12 cellular contexts compared by ENCODE assay signal in genomic region chr22:23835773-23836144, GRCh38. TPM values are rescaled to one million over a fixed set of nuclear protein-coding genes. Genes with fewer than 3 reads are reported as not detected.
A peak's percentile ranks its signal among the peaks of the same experiment; 100 is the strongest.
DNase-seq lines count a peak whose midpoint lies in the region; ATAC-seq and TF ChIP-seq lines count a peak whose summit lies in the region.
"Had no signal": no experiment of that assay in that cellular context is flagged by ENCODE, and none has a peak within 500 bp of the region (broad histone marks: within the 10 kb centered on the region; RNA-seq: fewer than 3 reads in every experiment).

No MANE protein-coding gene starts in this region.

- peak; percentile 27 for DNase-seq in RPMI8226
- peak; percentile 64 for DNase-seq in left ventricle myocardium inferior
- peak; percentile 82 to 92 for DNase-seq in gastrocnemius medialis
- no peak for DNase-seq in NCI-H748 treated with DMSO at 0.1 percent for 48 hours (lab: John Stamatoyannopoulos, UW)
- no peak for DNase-seq in EL
- DNase-seq: activated CD4-positive, alpha-beta T cell treated with anti-CD3 and anti-CD28 coated beads, Interleukin-2, amount 10 ng/mL, durations not matched to agents 24 days and 14 days; activated naive CD4-positive, alpha-beta T cell treated with anti-CD3 and anti-CD28 coated beads for 36 hours; CD8-positive, alpha-beta T cell; mesenchymal stem cell had no signal

- H3K79me2 ChIP-seq in DOHH2 (ENCODE audit: control insufficient read depth, low read length): peaks cover 62% of the 10 kb centered on the region

- H3K27me3 ChIP-seq in DOHH2 (ENCODE audit: control insufficient read depth, low read length): no peaks in the 10 kb centered on the region
- no peaks in the 10 kb centered on the region for H3K27me3 ChIP-seq in left ventricle myocardium inferior (ENCODE audit: low read depth)
- H3K27me3 ChIP-seq in gastrocnemius medialis: no peaks in the 10 kb centered on the region

- H3K4me2 ChIP-seq in DOHH2 (ENCODE audit: low read length): peak overlapping the region; percentile 76

- H3K4me3 ChIP-seq in DOHH2 (ENCODE audit: low read length): peak overlapping the region; percentile 79
- no peak overlapping the region for H3K4me3 ChIP-seq in left ventricle myocardium inferior
- H3K4me3 ChIP-seq in gastrocnemius medialis: no peak overlapping the region

- in situ Hi-C loops in gastrocnemius medialis (cut with MboI; ENCODE audit: low sequenced_read_pairs in 4 of 4): no loop called here

- H3K27ac ChIP-seq in DOHH2 (ENCODE audit: low read depth, low read length): peak overlapping the region; percentile 91
- peak overlapping the region; percentile 96 for H3K27ac ChIP-seq in left ventricle myocardium inferior (replicated peaks)
- H3K27ac ChIP-seq in gastrocnemius medialis: peak overlapping the region; percentile 91 to 98 (median 96)

- TF ChIP-seq CTCF in DOHH2 (IDR thresholded peaks at IDR 0.05; ENCODE audit: low read depth, low read length, poor library complexity, severe bottlenecking) (no peak), left ventricle myocardium inferior (IDR thresholded peaks at IDR 0.05; ENCODE audit: borderline replicate concordance) (no peak), gastrocnemius medialis (IDR thresholded peaks at IDR 0.05 in 4 of 5, conservative IDR thresholded peaks at IDR 0.05 in 1 of 5) (no peak)

- peaks cover 73% of the 10 kb centered on the region for H3K4me1 ChIP-seq in DOHH2 (ENCODE audit: control insufficient read depth, low read length)
- H3K4me1 ChIP-seq in left ventricle myocardium inferior: peaks cover 94% of the 10 kb centered on the region
- H3K4me1 ChIP-seq in gastrocnemius medialis: peaks cover 78 to 79% of the 10 kb centered on the region in 2 donors

- H3K9me3 ChIP-seq in DOHH2 (ENCODE audit: control insufficient read depth, insufficient read depth, low read length) (no peaks in the 10 kb centered on the region), left ventricle myocardium inferior (replicated peaks) (no peaks in the 10 kb centered on the region), gastrocnemius medialis (no peaks in the 10 kb centered on the region)

- H3K9me2 ChIP-seq in DOHH2 (replicated peaks; ENCODE audit: control insufficient read depth, low read length): no peaks in the 10 kb centered on the region

- TF ChIP-seq POLR2A in gastrocnemius medialis (IDR thresholded peaks at IDR 0.05): peak in 1 of 2 donors; percentile 25

- ATAC-seq in gastrocnemius medialis: peak; percentile 50 to 55
- no peak for ATAC-seq in HG03439 (IDR thresholded peaks at IDR 0.05; ENCODE audit: unreplicated experiment)
- no peak for ATAC-seq in HG02973 (IDR thresholded peaks at IDR 0.05; ENCODE audit: unreplicated experiment)
- ATAC-seq: CD8-positive, alpha-beta T cell had no signal

- intact Hi-C loops in left ventricle myocardium inferior (cut with micrococcal nuclease) (no loop called here), gastrocnemius medialis (cut with DNase I; ENCODE audit: low total_unique reads) (no loop called here)

- H3K36me3 ChIP-seq in DOHH2 (ENCODE audit: control insufficient read depth, low read length) (peaks cover 74% of the 10 kb centered on the region), left ventricle myocardium inferior (peaks cover 40% of the 10 kb centered on the region), gastrocnemius medialis (no peaks in the 10 kb centered on the region)

- no peaks in the 10 kb centered on the region; the same call in 1 of the 2 replicates for H4K20me1 ChIP-seq in DOHH2 (ENCODE audit: control insufficient read depth, insufficient read depth, low read depth, low read length)

- H3F3A ChIP-seq in DOHH2 (ENCODE audit: control insufficient read depth, insufficient read depth): peaks cover 5% of the 10 kb centered on the region

RNA-seq across cellular contexts. Expression of gene DERL3, which starts 3.0 kb away (rescaled TPM):
- total RNA-seq in left ventricle myocardium inferior (2.0 TPM), gastrocnemius medialis (1 to 10 TPM in 3 of 4 donors, under 1 TPM in 1; 0.72 to 1.5 (median 1.3) TPM)

RNA-seq across cellular contexts. Expression of gene SLC2A11, which starts 21.9 kb away (rescaled TPM):
- total RNA-seq in left ventricle myocardium inferior (22.0 TPM), gastrocnemius medialis (10 to 100 TPM in 1 of 4 donors, 1 to 10 TPM in 3; 2.4 to 19.0 (median 6.2) TPM)

RNA-seq across cellular contexts. Expression of gene SMARCB1, which starts 49.0 kb away (rescaled TPM):
- total RNA-seq in left ventricle myocardium inferior: 52.0 TPM
- total RNA-seq in gastrocnemius medialis: 10 to 100 TPM; 37.8 to 65.6 (median 55.2) TPM

RNA-seq across cellular contexts. Expression of gene MIF, which starts 58.4 kb away (rescaled TPM):
- 242 TPM for total RNA-seq in left ventricle myocardium inferior
- 100 to 1,000 TPM in 3 of 4 donors, 10 to 100 TPM in 1; 78.1 to 145 (median 129) TPM for total RNA-seq in gastrocnemius medialis

Comparison
In these comparisons a context has a peak if more than half of its experiments do, and no peak if none do; other contexts are left out.
1. DNase-seq: peak in RPMI8226 (single experiment), left ventricle myocardium inferior (single experiment) and gastrocnemius medialis (2 of 2); none in NCI-H748 treated with DMSO at 0.1 percent for 48 hours (single experiment) and EL (single experiment).
2. ATAC-seq: peak in gastrocnemius medialis (2 of 2); none in HG03439 (single experiment) and HG02973 (single experiment).
3. Peak in every context shown above with its lines, with median percentiles within 50 percentile points of each other: H3K27ac ChIP-seq.